Comparison of ENCODE assay signal across 12 cellular contexts in genomic region chr1:228015276-228016180, GRCh38. TPM values are rescaled to one million over a fixed set of nuclear protein-coding genes. Genes with fewer than 3 reads are reported as not detected.
DNase-seq lines count a peak whose midpoint lies in the region; TF ChIP-seq lines count a peak whose summit lies in the region.
"Had no signal": no experiment of that assay in that cellular context is flagged by ENCODE, and none has a peak within 500 bp of the region (broad histone marks: within the 10 kb centered on the region; RNA-seq: fewer than 3 reads in every experiment).

No MANE protein-coding gene starts in this region.

- no peak for TF ChIP-seq CTCF in GM10248 (IDR thresholded peaks at IDR 0.05; ENCODE audit: control extremely low read depth, extremely low read depth, low read depth, missing control alignments)
- no peak for TF ChIP-seq CTCF in Calu3 (IDR thresholded peaks at IDR 0.05; ENCODE audit: unreplicated experiment)
- no peak for TF ChIP-seq CTCF in CD14-positive monocyte (IDR thresholded peaks at IDR 0.05)

- H3K9me3 Mint-ChIP-seq in Calu3 (ENCODE audit: low read depth, unreplicated experiment) (no peaks in the 10 kb centered on the region), CD14-positive monocyte (no peaks in the 10 kb centered on the region)

- no peak overlapping the region for H3K4me3 Mint-ChIP-seq in Calu3 (ENCODE audit: low read depth, unreplicated experiment)
- no peak overlapping the region for H3K4me3 Mint-ChIP-seq in CD14-positive monocyte

- H3K27ac Mint-ChIP-seq in Calu3 (ENCODE audit: unreplicated experiment) (no peak overlapping the region), CD14-positive monocyte (peak overlapping the region in 1 of 7 donors; percentile 42)

- H3K27me3 Mint-ChIP-seq in Calu3 (ENCODE audit: unreplicated experiment) (peaks cover 41% of the 10 kb centered on the region), CD14-positive monocyte (ENCODE audit: low read depth in 3 of 3) (peaks cover 2 to 8% (median 3%) of the 10 kb centered on the region in 3 donors)

- no peaks in the 10 kb centered on the region for H3K36me3 Mint-ChIP-seq in Calu3 (ENCODE audit: insufficient read depth, unreplicated experiment)
- H3K36me3 Mint-ChIP-seq in CD14-positive monocyte = no peaks in the 10 kb centered on the region

- peak; percentile 70 for DNase-seq in AG08396 (ENCODE audit: low spot score)
- peak; percentile 14 for DNase-seq in GM10248 (ENCODE audit: extremely low spot score)
- DNase-seq in astrocyte of the hippocampus (ENCODE audit: low read depth, low spot score) = peak; percentile 58
- peak; percentile 56 for DNase-seq in kidney tubule cell (ENCODE audit: low spot score)
- no peak for DNase-seq in Calu3
- DNase-seq in NCI-H187 (lab: John Stamatoyannopoulos, UW) = no peak
- no peak for DNase-seq in CD14-positive monocyte (ENCODE audit: low spot score)
- DNase-seq in stimulated activated CD4-positive, alpha-beta T cell treated with anti-CD3 and anti-CD28 coated beads, Interleukin-15, amount 100 ng/mL, for 24 hours = no peak
- DNase-seq: NCI-H1436 treated with DMSO at 0.1 percent for 48 hours, transverse colon had no signal

- no TSS peak for BruUV-seq in Calu3 (replicated peaks; lab: Mats Ljungman, UMichigan)

- POLR2A ChIA-PET in GM10248 (lab: Yijun Ruan, JAX) = no interaction called here

- H3K4me1 Mint-ChIP-seq in Calu3 (ENCODE audit: low read depth, unreplicated experiment) (no peaks in the 10 kb centered on the region), CD14-positive monocyte (no peaks in the 10 kb centered on the region)

- intact Hi-C loops in Calu3 (cut with micrococcal nuclease; ENCODE audit: unreplicated experiment) = no loop called here
- intact Hi-C loops in CD14-positive monocyte (cut with micrococcal nuclease) = no loop called here

- CTCF ChIA-PET in GM10248 (lab: Yijun Ruan, JAX) (no interaction called here), Calu3 (lab: Charles Lee) (no interaction called here)

RNA-seq across cellular contexts. Expression of gene WNT3A, which starts 8.7 kb away (rescaled TPM):
- total RNA-seq in Calu3 (2022) = not detected in 2 replicates
- not detected for polyA plus RNA-seq in CD14-positive monocyte
- total RNA-seq: gastroesophageal sphincter, pulmonary artery endothelial cell, transverse colon had no signal

Comparison
In these comparisons a context has a peak if more than half of its experiments do, and no peak if none do; other contexts are left out.
1. DNase-seq: peak in AG08396 (single experiment), GM10248 (single experiment), astrocyte of the hippocampus (single experiment) and kidney tubule cell (single experiment); none in Calu3 (single experiment), NCI-H187 (0 of 2), CD14-positive monocyte (single experiment) and stimulated activated CD4-positive, alpha-beta T cell treated with anti-CD3 and anti-CD28 coated beads, Interleukin-15, amount 100 ng/mL, for 24 hours (single experiment).